Comparison of ENCODE assay signal across 8 cellular contexts in genomic region chr11:67118059-67118766, GRCh38. TPM values are rescaled to one million over a fixed set of nuclear protein-coding genes. Genes with fewer than 3 reads are reported as not detected.
A peak's percentile ranks its signal among the peaks of the same experiment; 100 is the strongest.
DNase-seq lines count a peak whose midpoint lies in the region; ATAC-seq, FAIRE-seq and TF ChIP-seq lines count a peak whose summit lies in the region.

No MANE protein-coding gene starts in this region.

- peak; percentile 46 to 65 for DNase-seq in PC-9
- DNase-seq in cardiac septum (ENCODE audit: low spot score): peak; percentile 82
- peak in 6 of 10 donors; percentile 18 to 91 (median 27) for DNase-seq in posterior cingulate gyrus
- no peak for DNase-seq in NCI-H2196 (lab: John Stamatoyannopoulos, UW; ENCODE audit: unreplicated experiment)
- no peak for DNase-seq in D721Med (ENCODE audit: insufficient read length, low spot score)

- no peaks in the 10 kb centered on the region for H3K27me3 Mint-ChIP-seq in activated naive CD4-positive, alpha-beta T cell treated with anti-CD3 and anti-CD28 coated beads, Interleukin-2, amount 50 U/mL, for 24 hours

- peaks cover 19% of the 10 kb centered on the region for H4K20me1 ChIP-seq in PC-9 (ENCODE audit: insufficient read depth)

- TF ChIP-seq CTCF in PC-9 (conservative IDR thresholded peaks at IDR 0.05): no peak
- TF ChIP-seq CTCF in D721Med (IDR thresholded peaks at IDR 0.05; ENCODE audit: insufficient read depth, missing control alignments): no peak

- peaks cover 13% of the 10 kb centered on the region for H3K4me1 ChIP-seq in PC-9 (replicated peaks; ENCODE audit: insufficient read depth)

- H3K4me3 ChIP-seq in PC-9: peak overlapping the region; percentile 61; the same call in 1 of the 2 replicates

- H2AFZ ChIP-seq in PC-9: peak overlapping the region; percentile 92

- no peak overlapping the region for H3K27ac Mint-ChIP-seq in activated naive CD4-positive, alpha-beta T cell treated with anti-CD3 and anti-CD28 coated beads, Interleukin-2, amount 50 U/mL, for 24 hours

- H3K9me2 ChIP-seq in PC-9 (ENCODE audit: insufficient read depth): no peaks in the 10 kb centered on the region

- peak; percentile 5 for ATAC-seq in HG02759 (IDR thresholded peaks at IDR 0.05; ENCODE audit: unreplicated experiment)

- H3K36me3 Mint-ChIP-seq in activated naive CD4-positive, alpha-beta T cell treated with anti-CD3 and anti-CD28 coated beads, Interleukin-2, amount 50 U/mL, for 24 hours: peaks cover 8% of the 10 kb centered on the region

- H3K4me3 Mint-ChIP-seq in activated naive CD4-positive, alpha-beta T cell treated with anti-CD3 and anti-CD28 coated beads, Interleukin-2, amount 50 U/mL, for 24 hours: peak overlapping the region; percentile 82

- CTCF ChIA-PET in PC-9 (lab: Charles Lee): interaction anchor here (0.6 to 1.0 kb wide), 3 partner anchors 9 to 263 kb away, joined by 3 to 10 read pairs (median 5); no protein-coding TSS in a partner anchor

- POLR2A ChIA-PET in PC-9 (lab: Charles Lee; ENCODE audit: unreplicated experiment): interaction anchor here (0.5 to 1.0 kb wide), 6 partner anchors 12 to 128 kb away, joined by 3 to 13 read pairs (median 4); no protein-coding TSS in a partner anchor

- no peaks in the 10 kb centered on the region for H3K9me3 ChIP-seq in PC-9 (ENCODE audit: insufficient read depth, low read depth)

- no peak for FAIRE-seq in D721Med (lab: Jason Lieb, UNC)

- H3K4me2 ChIP-seq in PC-9: peak overlapping the region; percentile 83

- peak; percentile 42 for TF ChIP-seq POLR2A in GM15510 (IDR thresholded peaks at IDR 0.05; ENCODE audit: borderline replicate concordance, extremely low read depth, insufficient read length)

- H3K9me3 Mint-ChIP-seq in activated naive CD4-positive, alpha-beta T cell treated with anti-CD3 and anti-CD28 coated beads, Interleukin-2, amount 50 U/mL, for 24 hours: no peaks in the 10 kb centered on the region

- no peaks in the 10 kb centered on the region for H3K36me3 ChIP-seq in PC-9 (ENCODE audit: low read depth)

- peaks cover 32% of the 10 kb centered on the region; the same call in 1 of the 2 replicates for H3F3A ChIP-seq in PC-9 (ENCODE audit: insufficient read depth, low read depth)

- BruUV-seq in PC-9 (replicated peaks; lab: Mats Ljungman, UMichigan): no TSS peak

- H3K27ac ChIP-seq in PC-9: peak overlapping the region; percentile 82

- H3K27me3 ChIP-seq in PC-9 (ENCODE audit: insufficient read depth, low read depth): no peaks in the 10 kb centered on the region

- H3K79me2 ChIP-seq in PC-9 (ENCODE audit: low read depth): peaks cover 39% of the 10 kb centered on the region

- intact Hi-C loops in PC-9 (cut with micrococcal nuclease; ENCODE audit: unreplicated experiment) (loop anchor here (2.0 to 5.0 kb wide), 2 partner anchors 36 to 63 kb away; no protein-coding TSS in a partner anchor), cardiac septum (cut with DNase I) (loop anchor here (5.0 kb wide), 1 partner anchor 124 kb away; no protein-coding TSS in a partner anchor), posterior cingulate gyrus (cut with DNase I) (no loop called here)

- peaks cover 37% of the 10 kb centered on the region for H3K4me1 Mint-ChIP-seq in activated naive CD4-positive, alpha-beta T cell treated with anti-CD3 and anti-CD28 coated beads, Interleukin-2, amount 50 U/mL, for 24 hours

RNA-seq across cellular contexts. Expression of gene KDM2A, which starts 0.8 kb away (rescaled TPM):
- total RNA-seq in PC-9 (2021) (117 and 120 TPM in 2 replicates), cardiac septum (46.4 TPM)

Comparison
In these comparisons a context has a peak if more than half of its experiments do, and no peak if none do; other contexts are left out.
1. DNase-seq: peak in PC-9 (2 of 2), cardiac septum (single experiment) and posterior cingulate gyrus (6 of 10); none in NCI-H2196 (single experiment) and D721Med (single experiment).